Comparison of ENCODE assay signal across 1 cellular context in genomic region chr6:163741743-163742363, GRCh38.
TF ChIP-seq lines count a peak whose summit lies in the region.

No MANE protein-coding gene starts in this region.

TF ChIP-seq in SK-N-SH treated with all-trans-retinoic acid at 6 μM for 48 hours, 23 proteins besides CTCF, POLR2A, EP300 and RAD21 (continued from another document):
- no peak for TF ChIP-seq CSRNP3 (CRISPR knock-in tag; IDR thresholded peaks at IDR 0.05)
TF ChIP-seq in SK-N-SH treated with all-trans-retinoic acid at 6 μM for 48 hours: peak in this region for 0.
